In the genomic region with DNA sequence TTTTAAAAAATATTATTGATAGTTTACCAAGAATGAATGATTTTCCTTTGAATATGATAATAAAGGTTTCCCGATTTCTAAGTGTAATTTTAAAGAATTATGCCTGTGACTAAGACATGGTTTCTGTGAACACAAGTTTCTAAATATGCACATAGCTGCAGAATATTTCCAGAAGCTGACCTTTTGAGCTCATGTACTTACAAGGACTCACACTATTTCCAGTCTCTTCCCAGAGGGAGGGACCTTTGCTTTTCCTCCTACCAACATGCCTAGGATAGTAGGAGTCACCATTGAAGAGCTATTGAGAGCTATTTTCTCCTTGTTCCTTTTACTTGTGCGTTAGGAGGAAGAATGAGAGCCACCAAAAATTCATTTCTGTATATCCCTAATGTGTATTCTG, we compare ENCODE assay signal across 17 cellular contexts.
A peak's percentile ranks its signal among the peaks of the same experiment; 100 is the strongest.
DNase-seq lines count a peak whose midpoint lies in the region; ATAC-seq and TF ChIP-seq lines count a peak whose summit lies in the region.
"Had no signal": no experiment of that assay in that cellular context is flagged by ENCODE, and none has a peak within 500 bp of the region (broad histone marks: within the 10 kb centered on the region; RNA-seq: fewer than 3 reads in every experiment).

No MANE protein-coding gene starts in this region.

- H3K36me3 Mint-ChIP-seq in osteocyte (ENCODE audit: unreplicated experiment), result peaks cover 59% of the 10 kb centered on the region

- no peaks in the 10 kb centered on the region for H3K4me1 ChIP-seq in osteoblast (ENCODE audit: insufficient read depth, low read length)

- peaks cover 45% of the 10 kb centered on the region for H3K36me3 ChIP-seq in osteoblast (ENCODE audit: insufficient read depth, low read length)

- H3K4me3 ChIP-seq in fibroblast of pulmonary artery (replicated peaks; ENCODE audit: low read depth, low read length), result no peak overlapping the region
- no peak overlapping the region for H3K4me3 ChIP-seq in osteoblast (ENCODE audit: insufficient read depth, low read length)
- H3K4me3 ChIP-seq: K562 had no signal

- H2AFZ ChIP-seq in osteoblast (ENCODE audit: low read length), result no peak overlapping the region

- ATAC-seq in HG03025 (IDR thresholded peaks at IDR 0.05; ENCODE audit: low FRiP score, unreplicated experiment) (no peak), HG02642 (IDR thresholded peaks at IDR 0.05; ENCODE audit: poor library complexity, unreplicated experiment) (no peak)
- ATAC-seq: K562, Panc1 had no signal

- peaks cover 9% of the 10 kb centered on the region for H3K4me1 Mint-ChIP-seq in osteocyte (ENCODE audit: unreplicated experiment)

- H3K9me3 Mint-ChIP-seq in osteocyte (ENCODE audit: unreplicated experiment), result no peaks in the 10 kb centered on the region
- H3K9me3 Mint-ChIP-seq: CD14-positive monocyte, H9 had no signal

- H3K27me3 ChIP-seq in osteoblast (ENCODE audit: insufficient read depth, low read length), result no peaks in the 10 kb centered on the region

- H3K9me3 ChIP-seq in osteoblast (ENCODE audit: low read depth, low read length), result no peaks in the 10 kb centered on the region

- DNase-seq in EH (ENCODE audit: low read depth), result peak; percentile 32
- peak; percentile 12 for DNase-seq in amniotic epithelial cell (ENCODE audit: low read depth)
- peak; percentile 14 for DNase-seq in fibroblast of pulmonary artery (ENCODE audit: low read depth)
- DNase-seq in osteocyte (ENCODE audit: extremely low spot score, unreplicated experiment), result no peak
- no peak for DNase-seq in HPDE6-E6E7 (ENCODE audit: extremely low spot score)
- DNase-seq in osteoblast (ENCODE audit: insufficient read length, low spot score, missing footprints), result no peak
- DNase-seq: ACHN, AML-193, H9, NCI-H187, NCI-H226, NCI-H524 treated with DMSO at 0.1 percent for 48 hours had no signal

- no peaks in the 10 kb centered on the region for H3K79me2 ChIP-seq in osteoblast (ENCODE audit: insufficient read depth, low read length)

- H3K4me2 ChIP-seq in osteoblast (ENCODE audit: insufficient read depth, low read length), result no peak overlapping the region

- H3K4me3 Mint-ChIP-seq in osteocyte (ENCODE audit: unreplicated experiment), result no peak overlapping the region
- H3K4me3 Mint-ChIP-seq: CD14-positive monocyte, H9 had no signal

- no peaks in the 10 kb centered on the region for H4K20me1 ChIP-seq in osteoblast (ENCODE audit: insufficient read depth, low read length)

- no peak overlapping the region for H3K27ac ChIP-seq in osteoblast (ENCODE audit: low read depth, low read length)

- H3K27ac Mint-ChIP-seq in osteocyte (ENCODE audit: unreplicated experiment), result peak overlapping the region; percentile 61
- H3K27ac Mint-ChIP-seq: CD14-positive monocyte, H9 had no signal

- no peaks in the 10 kb centered on the region for H3K27me3 Mint-ChIP-seq in osteocyte (ENCODE audit: unreplicated experiment)

- TF ChIP-seq CTCF in fibroblast of pulmonary artery (IDR thresholded peaks at IDR 0.05; ENCODE audit: low read length, missing control alignments) (no peak), osteocyte (IDR thresholded peaks at IDR 0.05) (no peak), osteoblast (IDR thresholded peaks at IDR 0.05; ENCODE audit: extremely low read depth, low read depth, low read length) (no peak)

Comparison
In these comparisons a context has a peak if more than half of its experiments do, and no peak if none do; other contexts are left out.
1. DNase-seq: peak in EH (single experiment), amniotic epithelial cell (single experiment) and fibroblast of pulmonary artery (single experiment); none in osteocyte (single experiment), HPDE6-E6E7 (single experiment) and osteoblast (single experiment).